8 cellular contexts compared by ENCODE assay signal in the genomic region with DNA sequence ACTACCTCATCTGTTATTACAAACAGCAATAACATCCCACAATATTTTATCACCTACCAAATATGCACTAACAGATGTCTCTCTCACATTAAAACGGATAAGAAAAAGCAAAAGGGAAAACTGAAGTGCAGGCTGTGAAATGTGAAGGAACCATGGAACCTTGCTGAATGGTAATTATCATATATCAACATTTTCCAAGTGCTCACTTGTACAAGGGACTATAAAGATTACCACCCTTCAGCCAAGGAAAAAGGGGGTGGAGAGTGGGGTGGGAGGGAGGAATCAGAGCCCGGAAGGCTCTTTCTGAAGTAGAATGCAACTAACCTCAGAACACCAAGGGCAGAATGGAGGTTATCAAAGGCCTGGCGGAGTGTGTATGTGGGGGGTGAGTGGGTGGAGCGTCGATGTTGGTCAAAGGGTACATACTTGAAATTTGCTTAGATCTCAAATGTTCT. TPM values are rescaled to one million over a fixed set of nuclear protein-coding genes. Genes with fewer than 3 reads are reported as not detected.
DNase-seq lines count a peak whose midpoint lies in the region; ATAC-seq and TF ChIP-seq lines count a peak whose summit lies in the region.

No MANE protein-coding gene starts in this region.

- H3K4me3 ChIP-seq in ACC112 (ENCODE audit: low read depth, low read length) (peak overlapping the region; percentile 98), fibroblast of the aortic adventitia (ENCODE audit: low read depth, low read length) (peak overlapping the region; percentile 97), gastrocnemius medialis (peak overlapping the region; percentile 93 to 99 (median 96))

- TF ChIP-seq POLR2A in gastrocnemius medialis (IDR thresholded peaks at IDR 0.05) = no peak

- peaks cover 20% of the 10 kb centered on the region for H3K4me1 ChIP-seq in ACC112 (ENCODE audit: control insufficient read depth, insufficient read depth, low read length, unreplicated experiment)
- H3K4me1 ChIP-seq in gastrocnemius medialis = peaks cover 18 to 19% of the 10 kb centered on the region in 2 donors

- peak overlapping the region; percentile 96 for H3K4me3 Mint-ChIP-seq in activated CD8-positive, alpha-beta memory T cell treated with anti-CD3 and anti-CD28 coated beads, Interleukin-2, amount 10 ng/mL, durations not matched to agents 7 days and 5 days

- in situ Hi-C loops in gastrocnemius medialis (cut with MboI; ENCODE audit: low sequenced_read_pairs in 4 of 4) = no loop called here

- CTCF ChIA-PET in activated CD8-positive, alpha-beta memory T cell treated with anti-CD3 and anti-CD28 coated beads, Interleukin-2, amount 10 ng/mL, durations not matched to agents 7 days and 5 days (lab: Charles Lee) = interaction anchor here (0.9 kb wide), 1 partner anchor 86 kb away, joined by 3 read pairs; a partner anchor contains a TSS

- H3K36me3 Mint-ChIP-seq in activated CD8-positive, alpha-beta memory T cell treated with anti-CD3 and anti-CD28 coated beads, Interleukin-2, amount 10 ng/mL, durations not matched to agents 7 days and 5 days = peaks cover 18% of the 10 kb centered on the region

- H3K79me2 ChIP-seq in ACC112 (ENCODE audit: control insufficient read depth, insufficient read depth, low read length, unreplicated experiment) = peaks cover 61% of the 10 kb centered on the region

- DNase-seq in HUDEP-2 (lab: John Stamatoyannopoulos, UW; ENCODE audit: unreplicated experiment in 76 of 76) (peak in 48 of 76 experiments; percentile 2 to 58 (median 25)), fibroblast of the aortic adventitia (ENCODE audit: low read depth) (no peak), gastrocnemius medialis (no peak), NCI-H82 (lab: John Stamatoyannopoulos, UW) (no peak), NCI-H1694 treated with DMSO at 0.1 percent for 48 hours (lab: John Stamatoyannopoulos, UW) (no peak)
- DNase-seq in activated CD8-positive, alpha-beta memory T cell treated with anti-CD3 and anti-CD28 coated beads, Interleukin-2, amount 10 ng/mL, durations not matched to agents 7 days and 5 days = peak; percentile 60

- ATAC-seq in activated CD8-positive, alpha-beta memory T cell treated with anti-CD3 and anti-CD28 coated beads, Interleukin-2, amount 10 ng/mL, durations not matched to agents 7 days and 5 days = peak; percentile 22
- ATAC-seq in gastrocnemius medialis = no peak
- no peak for ATAC-seq in GM18498 (IDR thresholded peaks at IDR 0.05; ENCODE audit: unreplicated experiment)

- peaks cover 31% of the 10 kb centered on the region for H3K4me1 Mint-ChIP-seq in activated CD8-positive, alpha-beta memory T cell treated with anti-CD3 and anti-CD28 coated beads, Interleukin-2, amount 10 ng/mL, durations not matched to agents 7 days and 5 days

- H3K9me3 ChIP-seq in gastrocnemius medialis = no peaks in the 10 kb centered on the region

- H2AFZ ChIP-seq in ACC112 (ENCODE audit: low read length, unreplicated experiment) = no peak overlapping the region

- H3K27me3 ChIP-seq in ACC112 (ENCODE audit: insufficient read depth, low read length) (no peaks in the 10 kb centered on the region), gastrocnemius medialis (no peaks in the 10 kb centered on the region)

- peak overlapping the region; percentile 97 for H3K27ac Mint-ChIP-seq in activated CD8-positive, alpha-beta memory T cell treated with anti-CD3 and anti-CD28 coated beads, Interleukin-2, amount 10 ng/mL, durations not matched to agents 7 days and 5 days

- peaks cover 6% of the 10 kb centered on the region for H3K27me3 Mint-ChIP-seq in activated CD8-positive, alpha-beta memory T cell treated with anti-CD3 and anti-CD28 coated beads, Interleukin-2, amount 10 ng/mL, durations not matched to agents 7 days and 5 days

- intact Hi-C loops in gastrocnemius medialis (cut with DNase I; ENCODE audit: low total_unique reads) = no loop called here

- H3K27ac ChIP-seq in ACC112 (ENCODE audit: low read depth, low read length) = peak overlapping the region; percentile 22; the same call in 1 of the 2 replicates
- H3K27ac ChIP-seq in gastrocnemius medialis = peak overlapping the region; percentile 95 to 98 (median 98)

- no peak for TF ChIP-seq CTCF in fibroblast of the aortic adventitia (IDR thresholded peaks at IDR 0.05; ENCODE audit: insufficient read depth, low read length)
- TF ChIP-seq CTCF in gastrocnemius medialis (IDR thresholded peaks at IDR 0.05 in 4 of 5, conservative IDR thresholded peaks at IDR 0.05 in 1 of 5) = no peak

- H3K9me3 Mint-ChIP-seq in activated CD8-positive, alpha-beta memory T cell treated with anti-CD3 and anti-CD28 coated beads, Interleukin-2, amount 10 ng/mL, durations not matched to agents 7 days and 5 days (ENCODE audit: low read depth) = no peaks in the 10 kb centered on the region

- H3K36me3 ChIP-seq in ACC112 (ENCODE audit: insufficient read depth, low read length) (peaks cover 11% of the 10 kb centered on the region), gastrocnemius medialis (peaks cover 0 to 6% of the 10 kb centered on the region in 2 donors)

RNA-seq across cellular contexts. Expression of a gene that starts 1.2 kb away (rescaled TPM):
- 10 to 100 TPM; 67.8 to 70.9 TPM for total RNA-seq in activated CD8-positive, alpha-beta memory T cell treated with anti-CD3 and anti-CD28 coated beads, Interleukin-2, amount 10 ng/mL, durations not matched to agents 7 days and 5 days
- total RNA-seq in fibroblast of the aortic adventitia (ENCODE audit: low replicate concordance) = 252 and 258 TPM in 2 replicates
- 100 to 1,000 TPM in 3 of 4 donors, 10 to 100 TPM in 1; 73.8 to 113 (median 109) TPM for total RNA-seq in gastrocnemius medialis

Comparison
In these comparisons a context has a peak if more than half of its experiments do, and no peak if none do; other contexts are left out.
1. DNase-seq: peak in HUDEP-2 (48 of 76) and activated CD8-positive, alpha-beta memory T cell treated with anti-CD3 and anti-CD28 coated beads, Interleukin-2, amount 10 ng/mL, durations not matched to agents 7 days and 5 days (single experiment); none in fibroblast of the aortic adventitia (single experiment), gastrocnemius medialis (0 of 2), NCI-H82 (single experiment) and NCI-H1694 treated with DMSO at 0.1 percent for 48 hours (single experiment).
2. Peak in every context shown above with its lines, with median percentiles within 50 percentile points of each other: H3K4me3 ChIP-seq.